In the genomic region with DNA sequence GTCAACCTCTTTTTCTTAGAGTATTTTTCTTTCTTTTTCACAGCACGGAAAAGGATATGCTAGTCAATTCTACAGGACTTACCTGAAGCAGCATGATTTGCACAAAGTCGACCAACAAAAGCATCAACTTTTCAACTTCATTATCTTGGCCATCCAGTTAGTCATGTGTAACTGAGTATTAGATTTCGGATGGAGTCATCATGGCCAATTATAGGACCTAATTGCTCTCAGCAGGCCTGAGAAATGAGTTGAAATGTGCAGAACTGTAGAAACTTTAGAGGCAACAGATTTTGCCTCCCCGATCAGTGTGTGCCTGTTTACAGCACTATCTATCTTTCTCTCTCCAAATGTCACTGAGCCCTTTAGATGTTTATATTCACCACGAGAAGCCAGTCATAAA, we compare ENCODE assay signal across 21 cellular contexts. TPM values are rescaled to one million over a fixed set of nuclear protein-coding genes. Genes with fewer than 3 reads are reported as not detected.
"Had no signal": no experiment of that assay in that cellular context is flagged by ENCODE, and none has a peak within 500 bp of the region (broad histone marks: within the 10 kb centered on the region; RNA-seq: fewer than 3 reads in every experiment).

No MANE protein-coding gene starts in this region.

- H2AFZ ChIP-seq: parathyroid adenoma had no signal

- H3K27me3 ChIP-seq: gastroesophageal sphincter, heart right ventricle, sigmoid colon, testis, upper lobe of left lung had no signal

- H3K4me1 ChIP-seq: gastroesophageal sphincter, heart right ventricle, parathyroid adenoma, sigmoid colon, testis, upper lobe of left lung had no signal

- H3K4me1 Mint-ChIP-seq: activated naive CD8-positive, alpha-beta T cell treated with anti-CD3 and anti-CD28 coated beads for 36 hours; stimulated activated naive CD8-positive, alpha-beta T cell treated with anti-CD3 and anti-CD28 coated beads, Interleukin-15, amount 100 ng/mL, for 72 hours had no signal

- H3K27ac Mint-ChIP-seq: activated naive CD8-positive, alpha-beta T cell treated with anti-CD3 and anti-CD28 coated beads for 36 hours; stimulated activated naive CD8-positive, alpha-beta T cell treated with anti-CD3 and anti-CD28 coated beads, Interleukin-15, amount 100 ng/mL, for 72 hours; T-helper 2 cell treated with Interferon-gamma antibody and Interleukin-4, amounts not matched to agents 5 μg/mL and 100 μg/mL, for 36 hours had no signal

- H3K36me3 Mint-ChIP-seq: activated naive CD8-positive, alpha-beta T cell treated with anti-CD3 and anti-CD28 coated beads for 36 hours had no signal

- H3K9me3 Mint-ChIP-seq: stimulated activated naive CD8-positive, alpha-beta T cell treated with anti-CD3 and anti-CD28 coated beads, Interleukin-15, amount 100 ng/mL, for 72 hours; T-helper 2 cell treated with Interferon-gamma antibody and Interleukin-4, amounts not matched to agents 5 μg/mL and 100 μg/mL, for 36 hours had no signal

- DNase-seq: activated CD4-positive, alpha-beta T cell treated with anti-CD3 and anti-CD28 coated beads, Interleukin-2, amount 50 U/mL, for 1 hour; activated CD8-positive, alpha-beta memory T cell treated with anti-CD3 and anti-CD28 coated beads for 24 hours; activated gamma-delta T cell treated with Interleukin-2 at 50 U/mL for 16 hours; activated naive CD8-positive, alpha-beta T cell treated with anti-CD3 and anti-CD28 coated beads for 36 hours; anterior cingulate cortex; cortex of kidney; effector memory CD4-positive, alpha-beta T cell; heart right ventricle; left colon; midbrain; sigmoid colon; stimulated activated CD4-positive, alpha-beta T cell treated with anti-CD3 and anti-CD28 coated beads, Interleukin-1b, Interleukin-23, amount 100 ng/mL, for 48 hours; stimulated activated naive CD8-positive, alpha-beta T cell treated with anti-CD3 and anti-CD28 coated beads, Interleukin-15, amount 100 ng/mL, for 72 hours; testis; upper lobe of left lung had no signal

- H3K36me3 ChIP-seq: gastroesophageal sphincter, heart right ventricle, sigmoid colon, upper lobe of left lung had no signal

- H3K27me3 Mint-ChIP-seq: activated naive CD8-positive, alpha-beta T cell treated with anti-CD3 and anti-CD28 coated beads for 36 hours; stimulated activated naive CD8-positive, alpha-beta T cell treated with anti-CD3 and anti-CD28 coated beads, Interleukin-15, amount 100 ng/mL, for 72 hours had no signal

- ATAC-seq: activated CD4-positive, CD25-positive, alpha-beta regulatory T cell treated with anti-CD3 and anti-CD28 coated beads, Interleukin-2, amount 50 U/mL, for 24 hours; gastroesophageal sphincter; heart right ventricle; left colon; stimulated activated naive CD8-positive, alpha-beta T cell treated with anti-CD3 and anti-CD28 coated beads, Interleukin-15, amount 100 ng/mL, for 72 hours had no signal

- H3K4me3 ChIP-seq: gastroesophageal sphincter, heart right ventricle, lung, sigmoid colon, testis, upper lobe of left lung had no signal

- H3K9me3 ChIP-seq: gastroesophageal sphincter, sigmoid colon, testis, upper lobe of left lung had no signal

- H3K79me2 ChIP-seq: parathyroid adenoma had no signal

- H3K4me3 Mint-ChIP-seq: activated naive CD8-positive, alpha-beta T cell treated with anti-CD3 and anti-CD28 coated beads for 36 hours; stimulated activated naive CD8-positive, alpha-beta T cell treated with anti-CD3 and anti-CD28 coated beads, Interleukin-15, amount 100 ng/mL, for 72 hours; T-helper 2 cell treated with Interferon-gamma antibody and Interleukin-4, amounts not matched to agents 5 μg/mL and 100 μg/mL, for 36 hours had no signal

- H3K27ac ChIP-seq: epithelial cell of prostate, gastroesophageal sphincter, heart right ventricle, parathyroid adenoma, sigmoid colon, testis, upper lobe of left lung had no signal

RNA-seq across cellular contexts. Expression of gene PCDH10, which starts 41.0 kb away (rescaled TPM):
- total RNA-seq: activated naive CD8-positive, alpha-beta T cell treated with anti-CD3 and anti-CD28 coated beads for 36 hours had no signal
